Comparison of ENCODE assay signal across 8 cellular contexts in genomic region chr5:78509884-78510769, GRCh38.
DNase-seq lines count a peak whose midpoint lies in the region; ATAC-seq, FAIRE-seq and TF ChIP-seq lines count a peak whose summit lies in the region.

No MANE protein-coding gene starts in this region.

- H3K36me3 ChIP-seq in BLaER1 (no peaks in the 10 kb centered on the region), colonic mucosa (no peaks in the 10 kb centered on the region), lung (ENCODE audit: control insufficient read depth in 2 of 2, insufficient read depth in 2 of 2, low read length in 2 of 2) (no peaks in the 10 kb centered on the region)

- H4K20me1 ChIP-seq in BLaER1: no peaks in the 10 kb centered on the region

- ATAC-seq in HG03460 (IDR thresholded peaks at IDR 0.05; ENCODE audit: unreplicated experiment) (peak; percentile 77), lung (ENCODE audit: insufficient read depth, low FRiP score) (peak; percentile 86)

- intact Hi-C loops in colonic mucosa (cut with DNase I): no loop called here

- H3K4me1 ChIP-seq in BLaER1: peaks cover 41% of the 10 kb centered on the region
- H3K4me1 ChIP-seq in colonic mucosa: peaks cover 5% of the 10 kb centered on the region
- peaks cover 4 to 13% of the 10 kb centered on the region in 2 donors for H3K4me1 ChIP-seq in lung (ENCODE audit: control insufficient read depth in 2 of 2, insufficient read depth in 2 of 2, low read length in 2 of 2)

- DNase-seq in GM19239 (ENCODE audit: insufficient read length, low spot score) (peak; percentile 60), colonic mucosa (peak; percentile 78), lung (ENCODE audit: low spot score) (peak; percentile 70), NCI-H1694 (lab: John Stamatoyannopoulos, UW) (no peak)
- peak; percentile 11 for DNase-seq in stimulated activated CD8-positive, alpha-beta memory T cell treated with anti-CD3 and anti-CD28 coated beads, Interleukin-7, amount 100 ng/mL, for 48 hours (ENCODE audit: extremely low read depth in 1 of 2, low read depth in 1 of 2)

- H3K4me3 ChIP-seq in BLaER1: peak overlapping the region; percentile 67
- H3K4me3 ChIP-seq in WI38 (ENCODE audit: low read depth, low read length): peak overlapping the region; percentile 43
- H3K4me3 ChIP-seq in colonic mucosa: peak overlapping the region; percentile 39
- peak overlapping the region; percentile 47 for H3K4me3 ChIP-seq in lung

- FAIRE-seq in GM19239 (lab: Jason Lieb, UNC): no peak

- WGBS in lung, 2 donors: 3% methylated on average over 55 to 61 of the region's 61 CpGs

- H3K9ac ChIP-seq in BLaER1 (peak overlapping the region; percentile 61), colonic mucosa (ENCODE audit: low read depth in 2 of 2, low read length in 2 of 2) (peak overlapping the region; percentile 40 to 56)

- no peak for TF ChIP-seq CTCF in WI38 (IDR thresholded peaks at IDR 0.05; ENCODE audit: low read depth, low read length)
- no peak for TF ChIP-seq CTCF in colonic mucosa (IDR thresholded peaks at IDR 0.05)
- TF ChIP-seq CTCF in lung (IDR thresholded peaks at IDR 0.05; ENCODE audit: control extremely low read depth, extremely low read depth): no peak

- peaks cover 50% of the 10 kb centered on the region for H3K27me3 ChIP-seq in BLaER1
- no peaks in the 10 kb centered on the region for H3K27me3 ChIP-seq in colonic mucosa
- H3K27me3 ChIP-seq in lung (ENCODE audit: control insufficient read depth, insufficient read depth): no peaks in the 10 kb centered on the region

- H3K27ac ChIP-seq in BLaER1 (no peak overlapping the region), colonic mucosa (peak overlapping the region; percentile 21), lung (ENCODE audit: low read depth in 1 of 2, low read length in 1 of 2) (peak overlapping the region; percentile 51 to 62)

- peaks cover 9% of the 10 kb centered on the region for H3K9me3 ChIP-seq in BLaER1
- H3K9me3 ChIP-seq in colonic mucosa: no peaks in the 10 kb centered on the region
- no peaks in the 10 kb centered on the region for H3K9me3 ChIP-seq in lung (ENCODE audit: control insufficient read depth in 2 of 2, insufficient read depth in 1 of 2, low read length in 1 of 2)

- peak overlapping the region; percentile 97 for H3K4me2 ChIP-seq in BLaER1
